1 cellular context compared by ENCODE assay signal in genomic region chr6:43089874-43090556, GRCh38.
TF ChIP-seq lines count a peak whose summit lies in the region.

No MANE protein-coding gene starts in this region.

TF ChIP-seq in HepG2, 621 proteins besides CTCF, POLR2A, EP300 and RAD21 (continued from another document and continues in another):
- TF ChIP-seq RERE (CRISPR knock-in tag; IDR thresholded peaks at IDR 0.05; ENCODE audit: low read depth) = peak; percentile 82
- TF ChIP-seq ZNF414 (CRISPR knock-in tag; IDR thresholded peaks at IDR 0.05) = peak; percentile 77; the same call in 1 of the 2 replicates
- no peak for TF ChIP-seq SNAPC4 (CRISPR knock-in tag; IDR thresholded peaks at IDR 0.05)
- peak; percentile 92 for TF ChIP-seq ZBTB7A (CRISPR knock-in tag; IDR thresholded peaks at IDR 0.05)
- TF ChIP-seq ZNF563 (CRISPR knock-in tag; IDR thresholded peaks at IDR 0.05) = peak; percentile 92
- no peak; the same call in 1 of the 2 replicates for TF ChIP-seq CHD4 (IDR thresholded peaks at IDR 0.05; ENCODE audit: borderline replicate concordance, low read length)
- no peak for TF ChIP-seq FOXK2 (IDR thresholded peaks at IDR 0.05)
- TF ChIP-seq HOMEZ (CRISPR knock-in tag; IDR thresholded peaks at IDR 0.05; ENCODE audit: low read depth) = peak; percentile 36; the same call in 1 of the 2 replicates
- TF ChIP-seq PPARG (CRISPR knock-in tag; conservative IDR thresholded peaks at IDR 0.05) = peak; percentile 65; the same call in 1 of the 2 replicates
- TF ChIP-seq ZSCAN22 (CRISPR knock-in tag; IDR thresholded peaks at IDR 0.05) = no peak
- TF ChIP-seq GLMP (CRISPR knock-in tag; IDR thresholded peaks at IDR 0.05; ENCODE audit: borderline replicate concordance) = no peak
- TF ChIP-seq ZNF260 (CRISPR knock-in tag; IDR thresholded peaks at IDR 0.05; ENCODE audit: borderline replicate concordance, low read depth) = no peak
- peak; percentile 56; the same call in 1 of the 2 replicates for TF ChIP-seq ELF1 (CRISPR knock-in tag; IDR thresholded peaks at IDR 0.05)
- no peak for TF ChIP-seq SNAI1 (CRISPR knock-in tag; IDR thresholded peaks at IDR 0.05; ENCODE audit: borderline replicate concordance)
- no peak for TF ChIP-seq ZNF710 (CRISPR knock-in tag; IDR thresholded peaks at IDR 0.05; ENCODE audit: borderline replicate concordance)
- 0 out of 2 replicates have a peak, but pooled peaks have one; percentile 15 for TF ChIP-seq KLF12 (CRISPR knock-in tag; IDR thresholded peaks at IDR 0.05; ENCODE audit: borderline replicate concordance)
- peak; percentile 65 for TF ChIP-seq HNF1A (IDR thresholded peaks at IDR 0.05; ENCODE audit: low read depth)
- TF ChIP-seq HNF1A (CRISPR knock-in tag; IDR thresholded peaks at IDR 0.05; ENCODE audit: borderline replicate concordance) = peak; percentile 46; the same call in 1 of the 2 replicates
- TF ChIP-seq ZNF597 (CRISPR knock-in tag; IDR thresholded peaks at IDR 0.05) = 0 out of 2 replicates have a peak, but pooled peaks have one; percentile 40
- TF ChIP-seq ZNF431 (CRISPR knock-in tag; IDR thresholded peaks at IDR 0.05; ENCODE audit: borderline replicate concordance, low read depth) = no peak
- TF ChIP-seq SP5 (CRISPR knock-in tag; IDR thresholded peaks at IDR 0.05; ENCODE audit: borderline replicate concordance, low read depth) = peak; percentile 85
- TF ChIP-seq STAT5B (CRISPR knock-in tag; IDR thresholded peaks at IDR 0.05) = peak; percentile 58; the same call in 1 of the 2 replicates
- peak; percentile 82 for TF ChIP-seq POLR2G (IDR thresholded peaks at IDR 0.05; ENCODE audit: low read depth, low read length)
- TF ChIP-seq ZNF326 (CRISPR knock-in tag; IDR thresholded peaks at IDR 0.05; ENCODE audit: borderline replicate concordance) = no peak
- no peak for TF ChIP-seq ZNF317 (CRISPR knock-in tag; IDR thresholded peaks at IDR 0.05)
- no peak; the same call in 1 of the 2 replicates for TF ChIP-seq ZNF543 (CRISPR knock-in tag; IDR thresholded peaks at IDR 0.05)
- no peak for TF ChIP-seq MAFK (conservative IDR thresholded peaks at IDR 0.05 in 1 of 2, IDR thresholded peaks at IDR 0.05 in 1 of 2; ENCODE audit: low read length in 2 of 2)
- TF ChIP-seq ZNF761 (CRISPR knock-in tag; conservative IDR thresholded peaks at IDR 0.05) = no peak
- peak; percentile 45; the same call in 1 of the 2 replicates for TF ChIP-seq NRL (CRISPR knock-in tag; IDR thresholded peaks at IDR 0.05; ENCODE audit: borderline replicate concordance)
- TF ChIP-seq ZBTB20 (CRISPR knock-in tag; IDR thresholded peaks at IDR 0.05; ENCODE audit: borderline replicate concordance, low read depth) = 0 out of 2 replicates have a peak, but pooled peaks have one; percentile 34
- TF ChIP-seq MLX (CRISPR knock-in tag; IDR thresholded peaks at IDR 0.05) = peak; percentile 36; the same call in 1 of the 2 replicates
- 0 out of 2 replicates have a peak, but pooled peaks have one; percentile 22 for TF ChIP-seq NFATC3 (CRISPR knock-in tag; IDR thresholded peaks at IDR 0.05)
- TF ChIP-seq ZNF709 (CRISPR knock-in tag; IDR thresholded peaks at IDR 0.05) = no peak
- peak; percentile 38; the same call in 1 of the 2 replicates for TF ChIP-seq ZNF337 (CRISPR knock-in tag; IDR thresholded peaks at IDR 0.05; ENCODE audit: borderline replicate concordance, low read depth)
